ENCODE assay signal across 9 cellular contexts in the genomic region with DNA sequence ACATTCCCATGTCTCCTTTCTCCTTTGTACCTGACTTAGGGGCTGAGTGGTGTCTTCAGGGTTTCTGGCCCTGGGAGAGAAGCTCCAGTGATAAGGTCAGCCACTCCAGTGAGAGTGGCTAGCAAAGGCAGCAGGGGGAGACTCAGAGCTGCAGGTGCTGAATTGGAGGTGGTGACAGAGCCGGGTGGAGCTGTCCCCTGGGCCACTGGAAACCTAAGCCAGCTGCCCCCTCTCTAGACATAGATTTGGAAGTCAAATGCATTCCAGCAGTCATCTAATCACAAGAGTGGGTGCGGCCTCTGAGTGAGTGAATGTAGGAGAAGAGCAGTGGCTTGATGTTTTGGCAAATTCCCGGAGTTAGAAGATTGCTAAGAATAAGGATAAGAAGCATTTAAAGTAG. TPM values are rescaled to one million over a fixed set of nuclear protein-coding genes. Genes with fewer than 3 reads are reported as not detected.
DNase-seq lines count a peak whose midpoint lies in the region; ATAC-seq, FAIRE-seq and TF ChIP-seq lines count a peak whose summit lies in the region.
"Had no signal": no experiment of that assay in that cellular context is flagged by ENCODE, and none has a peak within 500 bp of the region (broad histone marks: within the 10 kb centered on the region; RNA-seq: fewer than 3 reads in every experiment).

No MANE protein-coding gene starts in this region.

- TF ChIP-seq CTCF in endodermal cell (conservative IDR thresholded peaks at IDR 0.05) (peak; percentile 81), pancreas (IDR thresholded peaks at IDR 0.05) (no peak)

- no peak overlapping the region for H3K4me3 ChIP-seq in Karpas-422 (ENCODE audit: low read length)
- H3K4me3 ChIP-seq in endodermal cell (ENCODE audit: low read length) = no peak overlapping the region
- no peak overlapping the region for H3K4me3 ChIP-seq in pancreas
- no peak overlapping the region for H3K4me3 ChIP-seq in effector memory CD4-positive, alpha-beta T cell (ENCODE audit: insufficient read depth, low read depth, low read length, poor library complexity, severe bottlenecking)

- no peak overlapping the region for H2AFZ ChIP-seq in Karpas-422 (ENCODE audit: low read length)

- H3K27ac Mint-ChIP-seq in endodermal cell = no peak overlapping the region
- H3K27ac Mint-ChIP-seq: B cell had no signal

- 57% methylated on average over 2 to 3 of the region's 3 CpGs for WGBS in endodermal cell (ENCODE audit: insufficient coverage in 1 of 2, insufficient read length in 1 of 2), 2 experiments
- WGBS in pancreas, 2 donors = 43 to 46% methylated on average over 3 of the region's 3 CpGs

- H3K27ac ChIP-seq in Karpas-422 (ENCODE audit: low read length) = no peak overlapping the region
- no peak overlapping the region for H3K27ac ChIP-seq in endodermal cell (ENCODE audit: low read depth, low read length)
- peak overlapping the region in 2 of 4 donors; percentile 9 to 70 for H3K27ac ChIP-seq in pancreas
- H3K27ac ChIP-seq in effector memory CD4-positive, alpha-beta T cell (ENCODE audit: insufficient read depth, low read length, poor library complexity, severe bottlenecking) = no peak overlapping the region

- H3K9me3 Mint-ChIP-seq in endodermal cell = no peaks in the 10 kb centered on the region

- peaks cover 9% of the 10 kb centered on the region for H3K27me3 Mint-ChIP-seq in endodermal cell (ENCODE audit: insufficient read depth)

- H3K9me3 ChIP-seq in Karpas-422 (ENCODE audit: low read length) (no peaks in the 10 kb centered on the region), endodermal cell (ENCODE audit: control insufficient read depth, low read length) (no peaks in the 10 kb centered on the region), pancreas (no peaks in the 10 kb centered on the region)
- no peaks in the 10 kb centered on the region for H3K9me3 ChIP-seq in effector memory CD4-positive, alpha-beta T cell (ENCODE audit: control insufficient read depth, low read length)

- H3K9me2 ChIP-seq in Karpas-422 (replicated peaks; ENCODE audit: insufficient read depth, low read length) = no peaks in the 10 kb centered on the region

- peaks cover 9% of the 10 kb centered on the region for H3K4me1 Mint-ChIP-seq in endodermal cell

- no peak overlapping the region for H3K4me2 ChIP-seq in Karpas-422 (ENCODE audit: low read depth, low read length, poor library complexity, severe bottlenecking)

- no peak overlapping the region for H3K4me3 Mint-ChIP-seq in endodermal cell
- H3K4me3 Mint-ChIP-seq: B cell had no signal

- H3K27me3 ChIP-seq in Karpas-422 (ENCODE audit: low read length) (peaks cover 3% of the 10 kb centered on the region; the same call in 1 of the 2 replicates), endodermal cell (ENCODE audit: control insufficient read depth, insufficient read depth, low read length, poor library complexity, severe bottlenecking) (no peaks in the 10 kb centered on the region), pancreas (no peaks in the 10 kb centered on the region)
- H3K27me3 ChIP-seq in effector memory CD4-positive, alpha-beta T cell (replicated peaks; ENCODE audit: control insufficient read depth, insufficient read depth, low read length, poor library complexity, severe bottlenecking) = no peaks in the 10 kb centered on the region

- peaks cover 9% of the 10 kb centered on the region for H3K36me3 Mint-ChIP-seq in endodermal cell (ENCODE audit: low read depth)

- intact Hi-C loops in pancreas (cut with DNase I) = no loop called here

- no peak overlapping the region for H3K9ac ChIP-seq in Karpas-422 (ENCODE audit: low read length)
- H3K9ac ChIP-seq in endodermal cell (ENCODE audit: extremely low read depth, low read length, poor library complexity, severe bottlenecking) = no peak overlapping the region

- no peak for FAIRE-seq in pancreas (lab: Jason Lieb, UNC)

- DNase-seq in NCI-H146 (lab: John Stamatoyannopoulos, UW) (peak; percentile 38), NCI-H146 treated with DMSO at 0.1 percent for 48 hours (lab: John Stamatoyannopoulos, UW; ENCODE audit: unreplicated experiment) (no peak), Karpas-422 (peak; percentile 76), endodermal cell (peak; percentile 91), pancreas (peak in 2 of 6 donors; percentile 21 to 32), NCI-H1092 treated with DMSO at 0.1 percent for 48 hours (lab: John Stamatoyannopoulos, UW) (no peak), NCI-H128 (lab: John Stamatoyannopoulos, UW; ENCODE audit: unreplicated experiment) (no peak)
- no peak for DNase-seq in effector memory CD4-positive, alpha-beta T cell

- peak; percentile 56 to 89 (median 76) for ATAC-seq in pancreas

- H3K79me2 ChIP-seq in Karpas-422 (ENCODE audit: low read length) = no peaks in the 10 kb centered on the region

- H3K4me1 ChIP-seq in Karpas-422 (ENCODE audit: low read length) (peaks cover 11% of the 10 kb centered on the region), endodermal cell (ENCODE audit: control insufficient read depth, insufficient read depth, low read length) (no peaks in the 10 kb centered on the region), pancreas (peaks cover 0 to 20% (median 0%) of the 10 kb centered on the region in 3 donors)
- H3K4me1 ChIP-seq in effector memory CD4-positive, alpha-beta T cell (ENCODE audit: control insufficient read depth, insufficient read depth, low read length, poor library complexity, severe bottlenecking) = peaks cover 5% of the 10 kb centered on the region

- no peaks in the 10 kb centered on the region for H3K36me3 ChIP-seq in Karpas-422 (ENCODE audit: insufficient read depth, low read length)
- peaks cover 4% of the 10 kb centered on the region for H3K36me3 ChIP-seq in endodermal cell (ENCODE audit: control insufficient read depth, insufficient read depth, low read length)
- no peaks in the 10 kb centered on the region for H3K36me3 ChIP-seq in pancreas
- no peaks in the 10 kb centered on the region for H3K36me3 ChIP-seq in effector memory CD4-positive, alpha-beta T cell (ENCODE audit: control insufficient read depth, insufficient read depth, low read length)

- no peaks in the 10 kb centered on the region for H4K20me1 ChIP-seq in Karpas-422 (ENCODE audit: insufficient read depth, low read depth, low read length)

RNA-seq across cellular contexts. Expression of a gene that starts 28.5 kb away (rescaled TPM):
- total RNA-seq in Karpas-422 (2014; rRNA removed; shearing (Covaris generic); ENCODE audit: low replicate concordance) = 0.76 and 0.97 TPM in 2 replicates
- total RNA-seq in endodermal cell (10 to 100 TPM; 31.8 to 56.1 TPM), pancreas (10 to 100 TPM; 17.6 to 39.2 (median 25.5) TPM)
- 83.8 TPM for polyA plus RNA-seq in endodermal cell (2013, experiment 1 of 2)
- polyA plus RNA-seq in endodermal cell (2013, experiment 2 of 2) = 72.7 TPM
- 10 to 100 TPM; 11.0 to 11.9 TPM for polyA plus RNA-seq in pancreas

Comparison
In these comparisons a context has a peak if more than half of its experiments do, and no peak if none do; other contexts are left out.
1. DNase-seq: peak in NCI-H146 (single experiment), Karpas-422 (single experiment) and endodermal cell (single experiment); none in NCI-H146 treated with DMSO at 0.1 percent for 48 hours (single experiment), NCI-H1092 treated with DMSO at 0.1 percent for 48 hours (single experiment), effector memory CD4-positive, alpha-beta T cell (0 of 3) and NCI-H128 (single experiment).